In genomic region chrX:17036172-17036961, GRCh38 we compare ENCODE assay signal across 21 cellular contexts.
"Had no signal": no experiment of that assay in that cellular context is flagged by ENCODE, and none has a peak within 500 bp of the region (broad histone marks: within the 10 kb centered on the region; RNA-seq: fewer than 3 reads in every experiment).

No MANE protein-coding gene starts in this region.

- H3K4me3 ChIP-seq: ascending aorta, breast epithelium, esophagus squamous epithelium, left lung, suprapubic skin, transverse colon, vagina had no signal

- H3K27ac Mint-ChIP-seq: activated CD4-positive, alpha-beta T cell treated with anti-CD3 and anti-CD28 coated beads, Interleukin-2, amount 10 ng/mL, durations not matched to agents 24 days and 14 days; activated CD8-positive, alpha-beta T cell treated with anti-CD3 and anti-CD28 coated beads for 36 hours; activated T-helper 17 cell treated with anti-CD3 and anti-CD28 coated beads, Interleukin-2, amount 50 U/mL, for 72 hours; naive B cell had no signal

- H3K9me3 Mint-ChIP-seq: activated CD4-positive, alpha-beta T cell treated with anti-CD3 and anti-CD28 coated beads, Interleukin-2, amount 10 ng/mL, durations not matched to agents 24 days and 14 days; activated CD8-positive, alpha-beta T cell treated with anti-CD3 and anti-CD28 coated beads for 36 hours; activated T-helper 17 cell treated with anti-CD3 and anti-CD28 coated beads, Interleukin-2, amount 50 U/mL, for 72 hours; naive B cell had no signal

- H3K4me1 Mint-ChIP-seq: activated CD4-positive, alpha-beta T cell treated with anti-CD3 and anti-CD28 coated beads, Interleukin-2, amount 10 ng/mL, durations not matched to agents 24 days and 14 days; activated T-helper 17 cell treated with anti-CD3 and anti-CD28 coated beads, Interleukin-2, amount 50 U/mL, for 72 hours; naive B cell had no signal

- FAIRE-seq: kidney had no signal

- ATAC-seq: activated CD8-positive, alpha-beta T cell treated with anti-CD3 and anti-CD28 coated beads for 36 hours; activated T-helper 17 cell treated with anti-CD3 and anti-CD28 coated beads, Interleukin-2, amount 50 U/mL, for 72 hours had no signal

- H3K4me3 Mint-ChIP-seq: activated CD4-positive, alpha-beta T cell treated with anti-CD3 and anti-CD28 coated beads, Interleukin-2, amount 10 ng/mL, durations not matched to agents 24 days and 14 days; activated CD8-positive, alpha-beta T cell treated with anti-CD3 and anti-CD28 coated beads for 36 hours; activated T-helper 17 cell treated with anti-CD3 and anti-CD28 coated beads, Interleukin-2, amount 50 U/mL, for 72 hours; naive B cell had no signal

- H3K27ac ChIP-seq: ascending aorta, breast epithelium, esophagus squamous epithelium, left lung, neutrophil, suprapubic skin, transverse colon, vagina had no signal

- H3K27me3 Mint-ChIP-seq: activated CD4-positive, alpha-beta T cell treated with anti-CD3 and anti-CD28 coated beads, Interleukin-2, amount 10 ng/mL, durations not matched to agents 24 days and 14 days; activated CD8-positive, alpha-beta T cell treated with anti-CD3 and anti-CD28 coated beads for 36 hours; activated T-helper 17 cell treated with anti-CD3 and anti-CD28 coated beads, Interleukin-2, amount 50 U/mL, for 72 hours; naive B cell had no signal

- DNase-seq: activated CD4-positive, alpha-beta T cell treated with anti-CD3 and anti-CD28 coated beads, Interleukin-2, amount 10 ng/mL, durations not matched to agents 24 days and 14 days; activated CD4-positive, CD25-positive, alpha-beta regulatory T cell; activated CD8-positive, alpha-beta T cell treated with anti-CD3 and anti-CD28 coated beads for 36 hours; activated naive CD4-positive, alpha-beta T cell treated with Interleukin-2 at 50 U/mL for 16 hours; activated T-cell treated with anti-CD3 and anti-CD28 coated beads, Interleukin-2, amount 50 U/mL, for 1 hour; cerebellar nuclear complex; effector memory CD4-positive, alpha-beta T cell; esophagus squamous epithelium; kidney; left lung; mammary epithelial cell; naive B cell; retina; stimulated activated naive CD4-positive, alpha-beta T cell treated with Interleukin-2 at 50 U/mL for 16 hours; transverse colon had no signal
